Comparison of ENCODE assay signal across 8 cellular contexts in genomic region chr2:135052042-135052876, GRCh38. TPM values are rescaled to one million over a fixed set of nuclear protein-coding genes. Genes with fewer than 3 reads are reported as not detected.
DNase-seq lines count a peak whose midpoint lies in the region; ATAC-seq and TF ChIP-seq lines count a peak whose summit lies in the region.

Gene RAB3GAP1, plus strand, starts transcription at chr2:135052292. Its CDS starts 16 bp downstream, at chr2:135052308.

- peak within 1 kb of the TSS; percentile 100 for H3K27ac Mint-ChIP-seq in progenitor cell of endocrine pancreas

- peaks cover 3% of the 10 kb centered on the region for H3K36me3 Mint-ChIP-seq in progenitor cell of endocrine pancreas (ENCODE audit: insufficient read depth)

- DNase-seq in GM13976 (ENCODE audit: low spot score) (peak; percentile 92), NCI-H146 (lab: John Stamatoyannopoulos, UW) (peak; percentile 89), amniotic epithelial cell (ENCODE audit: low read depth) (peak; percentile 83), left ventricle myocardium inferior (peak; percentile 73), progenitor cell of endocrine pancreas (ENCODE audit: low spot score, unreplicated experiment) (peak; percentile 24), upper lobe of right lung (peak; percentile 89)

- no peaks in the 10 kb centered on the region for H3K9me3 Mint-ChIP-seq in progenitor cell of endocrine pancreas (ENCODE audit: low read depth)

- ATAC-seq in HG02798 (IDR thresholded peaks at IDR 0.05; ENCODE audit: poor library complexity, unreplicated experiment), result peak; percentile 80
- ATAC-seq in upper lobe of right lung, result peak; percentile 96

- peak within 1 kb of the TSS; percentile 94 for H3K27ac ChIP-seq in left ventricle myocardium inferior (replicated peaks)
- peak within 1 kb of the TSS; percentile 94 for H3K27ac ChIP-seq in upper lobe of right lung

- no peaks in the 10 kb centered on the region for H3K27me3 Mint-ChIP-seq in progenitor cell of endocrine pancreas

- H3K9me3 ChIP-seq in left ventricle myocardium inferior (replicated peaks) (no peaks in the 10 kb centered on the region), upper lobe of right lung (no peaks in the 10 kb centered on the region)

- in situ Hi-C loops in GM13976 (cut with MboI; ENCODE audit: low sequenced_read_pairs, unreplicated experiment), result no loop called here

- H3K36me3 ChIP-seq in left ventricle myocardium inferior, result no peaks in the 10 kb centered on the region
- no peaks in the 10 kb centered on the region for H3K36me3 ChIP-seq in upper lobe of right lung

- intact Hi-C loops in T-helper 1 cell treated with Interleukin-12 subunit alpha and Interleukin-12 subunit beta and Interleukin-4 antibody, amounts not matched to agents 30 ng/mL and 1 ng/mL, for 36 hours (cut with micrococcal nuclease), result loop anchor here (1.0 to 5.0 kb wide), 19 partner anchors 47 to 1371 kb away; partner anchors contain the start of genes CCNT2, CXCR4, MCM6 and R3HDM1
- intact Hi-C loops in left ventricle myocardium inferior (cut with micrococcal nuclease) (no loop called here), upper lobe of right lung (cut with DNase I) (no loop called here)

- H3K4me1 ChIP-seq in left ventricle myocardium inferior (peaks cover 71% of the 10 kb centered on the region), upper lobe of right lung (peaks cover 31% of the 10 kb centered on the region)

- TF ChIP-seq CTCF in GM13976 (IDR thresholded peaks at IDR 0.05; ENCODE audit: borderline replicate concordance, control extremely low read depth, extremely low read depth, insufficient read depth, missing control alignments) (no peak), left ventricle myocardium inferior (IDR thresholded peaks at IDR 0.05; ENCODE audit: borderline replicate concordance) (no peak), progenitor cell of endocrine pancreas (IDR thresholded peaks at IDR 0.05; ENCODE audit: unreplicated experiment) (no peak), upper lobe of right lung (IDR thresholded peaks at IDR 0.05) (no peak)

- peaks cover 35% of the 10 kb centered on the region for H3K4me1 Mint-ChIP-seq in progenitor cell of endocrine pancreas (ENCODE audit: low read depth)

- H3K4me3 ChIP-seq in left ventricle myocardium inferior (peak within 1 kb of the TSS; percentile 87), upper lobe of right lung (peak within 1 kb of the TSS; percentile 83)

- H3K27me3 ChIP-seq in left ventricle myocardium inferior (ENCODE audit: low read depth), result no peaks in the 10 kb centered on the region
- H3K27me3 ChIP-seq in upper lobe of right lung, result no peaks in the 10 kb centered on the region

- H3K4me3 Mint-ChIP-seq in progenitor cell of endocrine pancreas (ENCODE audit: low read depth), result peak within 1 kb of the TSS; percentile 98

RNA-seq across cellular contexts. Expression of gene RAB3GAP1, which starts in this region (rescaled TPM):
- total RNA-seq in T-helper 1 cell treated with Interleukin-12 subunit alpha and Interleukin-12 subunit beta and Interleukin-4 antibody, amounts not matched to agents 30 ng/mL and 1 ng/mL, for 36 hours, result 20.8 and 27.1 TPM in 2 replicates
- total RNA-seq in left ventricle myocardium inferior, result 48.6 TPM
- total RNA-seq in progenitor cell of endocrine pancreas, result 33.7 and 34.7 TPM in 2 replicates
- 47.8 TPM for total RNA-seq in upper lobe of right lung

Comparison
In these comparisons a context has a peak if more than half of its experiments do, and no peak if none do; other contexts are left out.
1. Peak in every context shown above with its lines: DNase-seq, ATAC-seq, H3K4me3 ChIP-seq and H3K27ac ChIP-seq.
2. DNase-seq: peak in every context shown above with its lines; median percentile 92 in GM13976; 89 in NCI-H146; 89 in upper lobe of right lung; 83 in amniotic epithelial cell; 73 in left ventricle myocardium inferior; 24 in progenitor cell of endocrine pancreas.